8 cellular contexts compared by ENCODE assay signal in the genomic region with DNA sequence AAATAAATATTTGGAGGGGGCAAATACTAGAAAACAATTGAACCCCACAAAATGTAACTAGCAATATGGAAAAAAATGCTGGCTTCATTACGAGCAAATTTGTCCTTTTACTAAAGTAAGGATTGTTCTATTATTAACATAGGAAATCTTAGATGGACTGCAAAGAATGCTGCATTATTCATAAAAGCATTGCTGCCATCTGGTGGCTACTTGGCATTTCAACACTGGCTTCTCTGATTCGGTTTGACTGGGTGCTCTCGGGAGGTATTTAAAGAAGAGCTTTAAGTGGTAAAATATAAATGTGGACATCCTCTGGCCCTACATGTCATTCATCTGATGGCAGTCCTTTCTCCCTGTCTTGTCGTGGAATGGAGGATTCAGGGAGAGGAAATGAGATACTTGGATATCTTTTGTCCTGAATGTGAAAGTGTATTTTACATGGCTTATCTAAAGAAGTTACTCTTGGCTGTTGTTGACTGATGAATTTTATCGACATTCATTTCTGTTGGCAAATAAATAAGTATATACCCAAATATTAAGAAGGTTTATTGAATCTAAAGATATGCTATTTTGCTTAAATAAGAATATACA.
A peak's percentile ranks its signal among the peaks of the same experiment; 100 is the strongest.
DNase-seq lines count a peak whose midpoint lies in the region; ATAC-seq, FAIRE-seq and TF ChIP-seq lines count a peak whose summit lies in the region.

No MANE protein-coding gene starts in this region.

- no peaks in the 10 kb centered on the region for H3K9me3 ChIP-seq in H1 (ENCODE audit: insufficient read depth in 2 of 2, low read depth in 1 of 2, low read length in 1 of 2)
- no peaks in the 10 kb centered on the region for H3K9me3 ChIP-seq in mucosa of descending colon

- H3K27me3 ChIP-seq in H1 (replicated peaks in 1 of 4; ENCODE audit: control insufficient read depth in 3 of 4, extremely low read depth in 1 of 4, insufficient read depth in 3 of 4, low read length in 3 of 4): peaks cover 0 to 1% (median 0%) of the 10 kb centered on the region in 4 experiments; a peak in 1 of 7 replicates

- no peaks in the 10 kb centered on the region for H4K20me1 ChIP-seq in H1 (replicated peaks in 1 of 2; ENCODE audit: control insufficient read depth in 1 of 2, insufficient read depth in 2 of 2, low read length in 2 of 2)

- no peak for TF ChIP-seq POLR2A in H1 (IDR thresholded peaks at IDR 0.05; ENCODE audit: control extremely low read depth in 1 of 2, low read depth in 2 of 2, low read length in 2 of 2)

- H4K91ac ChIP-seq in H1 (replicated peaks; ENCODE audit: insufficient read length, low read length): no peak overlapping the region

- peaks cover 72% of the 10 kb centered on the region for H3K4me1 Mint-ChIP-seq in activated CD8-positive, alpha-beta T cell treated with anti-CD3 and anti-CD28 coated beads for 36 hours (ENCODE audit: low read depth)

- H4K8ac ChIP-seq in H1 (ENCODE audit: extremely low read depth, insufficient read depth, low read length): no peak overlapping the region

- TF ChIP-seq CTCF in GM13977 (IDR thresholded peaks at IDR 0.05; ENCODE audit: extremely low read depth, insufficient read depth, missing control alignments) (peak; percentile 80), H1 (IDR thresholded peaks at IDR 0.05; ENCODE audit: control extremely low read depth in 1 of 3, insufficient read depth in 1 of 3, low read depth in 1 of 3, low read length in 3 of 3) (peak in 2 of 3 experiments; percentile 65 to 76; a peak in 3 of 4 replicates), mucosa of descending colon (IDR thresholded peaks at IDR 0.05) (peak; percentile 56)
- peak; percentile 88 for TF ChIP-seq CTCF in activated CD8-positive, alpha-beta T cell treated with anti-CD3 and anti-CD28 coated beads for 36 hours (IDR thresholded peaks at IDR 0.05)

- H3K56ac ChIP-seq in H1 (replicated peaks; ENCODE audit: insufficient read length, low read depth, low read length): no peak overlapping the region

- H2BK120ac ChIP-seq in H1 (replicated peaks; ENCODE audit: low read depth, low read length): no peak overlapping the region

- no peak overlapping the region for H3K14ac ChIP-seq in H1 (ENCODE audit: insufficient read length)

- POLR2A ChIA-PET in activated CD8-positive, alpha-beta T cell treated with anti-CD3 and anti-CD28 coated beads for 36 hours (lab: Charles Lee): interaction anchor here (0.6 to 1.4 kb wide), 2 partner anchors 128 to 147 kb away, joined by 3 to 4 read pairs; no protein-coding TSS in a partner anchor
- POLR2A ChIA-PET in H1 (lab: Charles Lee; ENCODE audit: partially characterized antibody): interaction anchor here (1.0 to 1.9 kb wide), 3 partner anchors 19 to 97 kb away, joined by 3 to 5 read pairs (median 3); no protein-coding TSS in a partner anchor

- no peaks in the 10 kb centered on the region for H3K79me2 ChIP-seq in H1 (ENCODE audit: control insufficient read depth in 1 of 2, insufficient read depth in 2 of 2, low read length in 2 of 2)

- ATAC-seq in HG03432 (IDR thresholded peaks at IDR 0.05; ENCODE audit: unreplicated experiment) (peak; percentile 63), mucosa of descending colon (peak; percentile 62)
- ATAC-seq in activated CD8-positive, alpha-beta T cell treated with anti-CD3 and anti-CD28 coated beads for 36 hours: no peak

- no peak overlapping the region for H3K23ac ChIP-seq in H1 (ENCODE audit: insufficient read length)

- H3K18ac ChIP-seq in H1 (ENCODE audit: extremely low read depth, low read length): no peak overlapping the region

- peak; percentile 82 for FAIRE-seq in H1 (lab: Jason Lieb, UNC)

- no peak overlapping the region for H2BK5ac ChIP-seq in H1 (ENCODE audit: low read depth, low read length)

- peaks cover 2% of the 10 kb centered on the region for H3K9me3 Mint-ChIP-seq in activated CD8-positive, alpha-beta T cell treated with anti-CD3 and anti-CD28 coated beads for 36 hours

- H3K4me2 ChIP-seq in H1 (ENCODE audit: insufficient read depth in 1 of 2, low read depth in 2 of 2, low read length in 2 of 2): no peak overlapping the region

- H2AK5ac ChIP-seq in H1 (ENCODE audit: low read depth, low read length): no peak overlapping the region

- H3K27ac Mint-ChIP-seq in activated CD8-positive, alpha-beta T cell treated with anti-CD3 and anti-CD28 coated beads for 36 hours: peak overlapping the region; percentile 94

- peak; percentile 83 to 88 for TF ChIP-seq RAD21 in H1 (IDR thresholded peaks at IDR 0.05 in 1 of 2, conservative IDR thresholded peaks at IDR 0.05 in 1 of 2; ENCODE audit: low read depth in 2 of 2, low read length in 2 of 2)

- no peak overlapping the region for H3K4ac ChIP-seq in H1 (replicated peaks; ENCODE audit: insufficient read length, low read depth, low read length)

- in situ Hi-C loops in ACHN (cut with HindIII; ENCODE audit: low pct_ligation_motif_present, low pct_unique_long_range_greater_than_20kb, low sequenced_read_pairs) (no loop called here), GM13977 (cut with MboI; ENCODE audit: low pct_unique_long_range_greater_than_20kb, low sequenced_read_pairs, unreplicated experiment) (no loop called here)

- H2AFZ ChIP-seq in H1 (ENCODE audit: low read length): no peak overlapping the region

- H3K4me1 ChIP-seq in H1 (replicated peaks in 1 of 4; ENCODE audit: control insufficient read depth in 3 of 4, insufficient read depth in 4 of 4, low read length in 3 of 4): peaks cover 0 to 4% (median 0%) of the 10 kb centered on the region in 4 experiments; a peak in 1 of 7 replicates
- H3K4me1 ChIP-seq in mucosa of descending colon (ENCODE audit: low read depth): no peaks in the 10 kb centered on the region

- H3K4me3 Mint-ChIP-seq in activated CD8-positive, alpha-beta T cell treated with anti-CD3 and anti-CD28 coated beads for 36 hours: peak overlapping the region; percentile 61

- no peak for TF ChIP-seq EP300 in H1 (IDR thresholded peaks at IDR 0.05; ENCODE audit: borderline replicate concordance in 1 of 2, low read depth in 2 of 2, low read length in 2 of 2)

- intact Hi-C loops in activated CD8-positive, alpha-beta T cell treated with anti-CD3 and anti-CD28 coated beads for 36 hours (cut with micrococcal nuclease): loop anchor here (1.0 to 5.0 kb wide), 6 partner anchors 37 to 225 kb away; a partner anchor contains a TSS
- intact Hi-C loops in mucosa of descending colon (cut with DNase I, micrococcal nuclease): loop anchor here (1.0 to 5.0 kb wide), 2 partner anchors 54 to 147 kb away; no protein-coding TSS in a partner anchor

- no peaks in the 10 kb centered on the region; the same call in 1 of the 2 replicates for H3K23me2 ChIP-seq in H1 (ENCODE audit: low read depth, low read length)

- H2BK15ac ChIP-seq in H1 (ENCODE audit: low read length): no peak overlapping the region

- no peaks in the 10 kb centered on the region for H3K36me3 ChIP-seq in H1 (ENCODE audit: control insufficient read depth in 2 of 4, insufficient read depth in 4 of 4, low read length in 3 of 4)
- no peaks in the 10 kb centered on the region for H3K36me3 ChIP-seq in mucosa of descending colon (ENCODE audit: low read depth)

- CTCF ChIA-PET in activated CD8-positive, alpha-beta T cell treated with anti-CD3 and anti-CD28 coated beads for 36 hours (lab: Charles Lee): interaction anchor here (0.6 to 8.4 kb wide), 49 partner anchors 8 to 227 kb away, joined by 3 to 169 read pairs (median 6); a partner anchor contains a TSS
- CTCF ChIA-PET in H1 (lab: Charles Lee; ENCODE audit: partially characterized antibody): interaction anchor here (0.6 to 7.9 kb wide), 32 partner anchors 8 to 175 kb away, joined by 3 to 164 read pairs (median 6); no protein-coding TSS in a partner anchor

- no peak overlapping the region for H4K5ac ChIP-seq in H1 (ENCODE audit: insufficient read length, low read depth, low read length)

- 41% methylated on average over 5 of the region's 5 CpGs; no CpG with 5 or more reads in 1 of the 2 experiments for WGBS in H1 (ENCODE audit: extremely low coverage in 1 of 2, insufficient coverage in 1 of 2, insufficient read length in 1 of 2, insufficient replicate concordance in 2 of 2, low coverage in 1 of 2, low lambda C conversion rate in 2 of 2, missing lambda C conversion rate in 1 of 2), 2 experiments

- H3K27me3 Mint-ChIP-seq in activated CD8-positive, alpha-beta T cell treated with anti-CD3 and anti-CD28 coated beads for 36 hours: no peaks in the 10 kb centered on the region

- H3K36me3 Mint-ChIP-seq in activated CD8-positive, alpha-beta T cell treated with anti-CD3 and anti-CD28 coated beads for 36 hours (ENCODE audit: low read depth): peaks cover 25% of the 10 kb centered on the region

- no peak overlapping the region for H3K9ac ChIP-seq in H1 (replicated peaks in 1 of 4; ENCODE audit: extremely low read depth in 1 of 4, low read depth in 3 of 4, low read length in 3 of 4)

- DNase-seq in ACHN: peak; percentile 72
- peak; percentile 7 for DNase-seq in GM13977 (ENCODE audit: low spot score)
- peak; percentile 30 for DNase-seq in NCI-H748 treated with DMSO at 0.1 percent for 48 hours (lab: John Stamatoyannopoulos, UW)
- peak; percentile 87 for DNase-seq in activated CD8-positive, alpha-beta T cell treated with anti-CD3 and anti-CD28 coated beads for 36 hours
- peak; percentile 39 to 61 for DNase-seq in H1 (ENCODE audit: low read depth in 1 of 2, low spot score in 2 of 2)
- DNase-seq in mucosa of descending colon: peak in 2 of 3 donors; percentile 39 to 87
- peak; percentile 45 to 65 for DNase-seq in stimulated activated CD8-positive, alpha-beta memory T cell treated with anti-CD3 and anti-CD28 coated beads, Interleukin-7, amount 100 ng/mL, for 4 hours (ENCODE audit: low read depth in 2 of 2)

- H3K27ac ChIP-seq in H1 (ENCODE audit: low read depth, low read length): no peak overlapping the region

- no peak overlapping the region for H2BK12ac ChIP-seq in H1 (ENCODE audit: low read depth, low read length)

- H3K79me1 ChIP-seq in H1 (ENCODE audit: low read depth, low read length): no peaks in the 10 kb centered on the region

- H3K4me3 ChIP-seq in H1 (ENCODE audit: extremely low read depth in 1 of 4, insufficient read depth in 2 of 4, low read depth in 3 of 4, low read length in 4 of 4) (no peak overlapping the region), mucosa of descending colon (no peak overlapping the region)

- no peak overlapping the region for H2BK20ac ChIP-seq in H1 (ENCODE audit: low read length)

TF ChIP-seq in H1, 55 proteins besides CTCF, POLR2A, EP300 and RAD21:
- TF ChIP-seq TEAD4 (IDR thresholded peaks at IDR 0.05; ENCODE audit: low read depth, low read length) (0 out of 2 replicates have a peak, but pooled peaks have one; percentile 47), HDAC6 (IDR thresholded peaks at IDR 0.05; ENCODE audit: low read depth, low read length) (no peak), ZNF274 (IDR thresholded peaks at IDR 0.05; ENCODE audit: borderline replicate concordance, extremely low read depth, low read length) (no peak), POU5F1 (IDR thresholded peaks at IDR 0.05; ENCODE audit: low read depth, low read length) (0 out of 2 replicates have a peak, but pooled peaks have one; percentile 30)

Comparison
In these comparisons a context has a peak if more than half of its experiments do, and no peak if none do; other contexts are left out.
1. DNase-seq: peak in every context shown above with its lines; median percentile 87 in activated CD8-positive, alpha-beta T cell treated with anti-CD3 and anti-CD28 coated beads for 36 hours; 72 in ACHN; 63 in mucosa of descending colon; 55 in stimulated activated CD8-positive, alpha-beta memory T cell treated with anti-CD3 and anti-CD28 coated beads, Interleukin-7, amount 100 ng/mL, for 4 hours; 50 in H1; 30 in NCI-H748 treated with DMSO at 0.1 percent for 48 hours; 7 in GM13977.